ENCODE assay signal across 8 cellular contexts in genomic region chr15:84826369-84826823, GRCh38. TPM values are rescaled to one million over a fixed set of nuclear protein-coding genes. Genes with fewer than 3 reads are reported as not detected.
DNase-seq lines count a peak whose midpoint lies in the region; ATAC-seq and TF ChIP-seq lines count a peak whose summit lies in the region.

No MANE protein-coding gene starts in this region.

- H3K36me3 ChIP-seq in BE2C (no peaks in the 10 kb centered on the region), H7 (replicated peaks; ENCODE audit: control insufficient read depth, insufficient read depth, low read length) (peaks cover 7% of the 10 kb centered on the region), spleen (no peaks in the 10 kb centered on the region)

- H3K9me3 ChIP-seq in BE2C, result no peaks in the 10 kb centered on the region
- H3K9me3 ChIP-seq in spleen, result no peaks in the 10 kb centered on the region

- intact Hi-C loops in spleen (cut with DNase I; ENCODE audit: low total_unique reads), result no loop called here
- intact Hi-C loops in posterior vena cava (cut with DNase I), result loop anchor here in 1 of 2 donors (10.0 kb wide), 1 partner anchor 232 kb away; no protein-coding TSS in a partner anchor

- H3K27me3 ChIP-seq in BE2C (no peaks in the 10 kb centered on the region), H7 (ENCODE audit: control insufficient read depth, insufficient read depth, low read length) (no peaks in the 10 kb centered on the region), spleen (replicated peaks in 1 of 7) (no peaks in the 10 kb centered on the region)

- TF ChIP-seq CTCF in BE2C (IDR thresholded peaks at IDR 0.05; ENCODE audit: low read depth, low read length), result peak; percentile 50
- no peak for TF ChIP-seq CTCF in spleen (IDR thresholded peaks at IDR 0.05 in 8 of 11, conservative IDR thresholded peaks at IDR 0.05 in 3 of 11)

- TF ChIP-seq POLR2A in spleen (IDR thresholded peaks at IDR 0.05), result no peak

- H3K27ac ChIP-seq in spleen, result no peak overlapping the region

- ATAC-seq in HG03175 (IDR thresholded peaks at IDR 0.05; ENCODE audit: unreplicated experiment), result no peak
- no peak for ATAC-seq in HG02970 (IDR thresholded peaks at IDR 0.05; ENCODE audit: low FRiP score, unreplicated experiment)

- no peak overlapping the region for H3K4me3 ChIP-seq in BE2C (ENCODE audit: low read depth, low read length)
- H3K4me3 ChIP-seq in H7 (ENCODE audit: insufficient read depth, low read depth, low read length), result no peak overlapping the region
- H3K4me3 ChIP-seq in spleen, result no peak overlapping the region

- WGBS in spleen, 5 donors, result 75 to 87% (median 83%) methylated on average over 6 of the region's 6 CpGs

- DNase-seq in BE2C (no peak), H7 (peak; percentile 83), UCSD-AML1 (lab: John Stamatoyannopoulos, UW; ENCODE audit: unreplicated experiment) (peak; percentile 53), left kidney (ENCODE audit: low read depth, low spot score) (peak; percentile 48), spleen (no peak), posterior vena cava (ENCODE audit: low spot score) (no peak)

- 0 out of 2 replicates have a peak, but pooled peaks cover 3% of the 10 kb centered on the region for H3K4me1 ChIP-seq in BE2C
- H3K4me1 ChIP-seq in spleen, result peaks cover 0 to 9% (median 0%) of the 10 kb centered on the region in 6 donors

RNA-seq across cellular contexts. Expression of gene ALPK3, which starts 9.2 kb away (rescaled TPM):
- polyA plus RNA-seq in BE2C (2012; ENCODE audit: insufficient read depth, insufficient read length, low read depth), result 0.93 TPM
- total RNA-seq in H7 (2014; rRNA removed; shearing (Covaris generic)), result 0.59 and 0.81 TPM in 2 replicates
- total RNA-seq in spleen (1 to 10 TPM in 1 of 7 donors, under 1 TPM in 6; 0.69 to 1.1 (median 0.77) TPM), posterior vena cava (10 to 100 TPM; 18.6 to 27.3 TPM)
- polyA plus RNA-seq in spleen, result under 1 TPM; 0.13 to 0.29 (median 0.14) TPM

RNA-seq across cellular contexts. Expression of gene SLC28A1, which starts 58.1 kb away (rescaled TPM):
- not detected for polyA plus RNA-seq in BE2C (2012; ENCODE audit: insufficient read depth, insufficient read length, low read depth)
- total RNA-seq in H7 (2014; rRNA removed; shearing (Covaris generic)), result not detected in 2 replicates
- total RNA-seq in spleen (under 1 TPM in 1 of 7 donors, not detected in 6; 0.16 TPM), posterior vena cava (under 1 TPM in 1 of 2 donors, not detected in 1; 0.24 TPM)
- under 1 TPM in 2 of 3 donors, not detected in 1; 0.10 to 0.29 TPM for polyA plus RNA-seq in spleen

Comparison
In these comparisons a context has a peak if more than half of its experiments do, and no peak if none do; other contexts are left out.
1. DNase-seq: peak in H7 (single experiment), UCSD-AML1 (single experiment) and left kidney (single experiment); none in BE2C (single experiment), spleen (single experiment) and posterior vena cava (single experiment).
2. RNA of gene ALPK3, which starts 9.2 kb away (total RNA-seq): 18.6 to 27.3 TPM in posterior vena cava; 0.69 to 1.1 TPM in spleen and 0.59 to 0.81 TPM in H7; every median in the first group is over 4 times any median in the second.